In genomic region chr12:118525216-118525615, GRCh38 we compare ENCODE assay signal across 25 cellular contexts.
"Had no signal": no experiment of that assay in that cellular context is flagged by ENCODE, and none has a peak within 500 bp of the region (broad histone marks: within the 10 kb centered on the region; RNA-seq: fewer than 3 reads in every experiment).

No MANE protein-coding gene starts in this region.

- ATAC-seq: effector memory CD8-positive, alpha-beta T cell; esophagus mucosa; gastrocnemius medialis; heart right ventricle; left cardiac atrium; left lung; left ventricle myocardium superior; lower lobe of right lung; mucosa of descending colon had no signal

- H3K9me3 Mint-ChIP-seq: dendritic cell treated with granulocyte-macrophage colony-stimulating factor and Interleukin-4, amounts not matched to agents 40 ng/mL and 50 ng/mL, for 4 days; endodermal cell; mesothelial cell of epicardium had no signal

- H3K27ac Mint-ChIP-seq: dendritic cell treated with granulocyte-macrophage colony-stimulating factor and Interleukin-4, amounts not matched to agents 40 ng/mL and 50 ng/mL, for 4 days; effector memory CD8-positive, alpha-beta T cell; endodermal cell; mesothelial cell of epicardium; naive B cell had no signal

- H3K9me3 ChIP-seq: colonic mucosa, esophagus squamous epithelium, gastrocnemius medialis, heart right ventricle, left lung, lower lobe of right lung, mucosa of descending colon had no signal

- H3K4me3 Mint-ChIP-seq: dendritic cell treated with granulocyte-macrophage colony-stimulating factor and Interleukin-4, amounts not matched to agents 40 ng/mL and 50 ng/mL, for 4 days; effector memory CD8-positive, alpha-beta T cell; endodermal cell; mesothelial cell of epicardium; naive B cell had no signal

- H3K27me3 ChIP-seq: colonic mucosa, esophagus squamous epithelium, gastrocnemius medialis, heart right ventricle, left lung had no signal

- DNase-seq: colonic mucosa; cortex of kidney; effector CD8-positive, alpha-beta T cell; effector memory CD8-positive, alpha-beta T cell; endodermal cell; erythroblast; esophagus squamous epithelium; foreskin fibroblast; foreskin melanocyte; gastrocnemius medialis; glutamatergic neuron; head of caudate nucleus; heart right ventricle; hippocampal formation; left cardiac atrium; left lung; left ventricle myocardium superior; lower lobe of right lung; mesenchymal stem cell; mucosa of descending colon; naive B cell had no signal

- H3K4me1 ChIP-seq: colonic mucosa, esophagus squamous epithelium, left lung, lower lobe of right lung had no signal

- H3K4me3 ChIP-seq: colonic mucosa, esophagus squamous epithelium, gastrocnemius medialis, heart right ventricle, left lung, lower lobe of right lung, mucosa of descending colon had no signal

- H3K36me3 Mint-ChIP-seq: mesothelial cell of epicardium, naive B cell had no signal

- H3K27me3 Mint-ChIP-seq: dendritic cell treated with granulocyte-macrophage colony-stimulating factor and Interleukin-4, amounts not matched to agents 40 ng/mL and 50 ng/mL, for 4 days; effector memory CD8-positive, alpha-beta T cell had no signal

- H3K27ac ChIP-seq: colonic mucosa, epithelial cell of prostate, esophagus squamous epithelium, heart right ventricle, left lung, lower lobe of right lung had no signal

- H3K36me3 ChIP-seq: colonic mucosa, esophagus squamous epithelium, gastrocnemius medialis, heart right ventricle, left lung, lower lobe of right lung had no signal

- H3K4me1 Mint-ChIP-seq: mesothelial cell of epicardium, naive B cell had no signal
